30 cellular contexts compared by ENCODE assay signal in genomic region chr19:279656-280055, GRCh38. TPM values are rescaled to one million over a fixed set of nuclear protein-coding genes. Genes with fewer than 3 reads are reported as not detected.
"Had no signal": no experiment of that assay in that cellular context is flagged by ENCODE, and none has a peak within 500 bp of the region (broad histone marks: within the 10 kb centered on the region; RNA-seq: fewer than 3 reads in every experiment).

No MANE protein-coding gene starts in this region.

- H3K4me1 Mint-ChIP-seq: activated CD4-positive, alpha-beta memory T cell treated with anti-CD3 and anti-CD28 coated beads, Interleukin-2, amount 10 ng/mL, durations not matched to agents 7 days and 5 days; activated CD4-positive, alpha-beta T cell treated with anti-CD3 and anti-CD28 coated beads for 36 hours; activated CD8-positive, alpha-beta memory T cell treated with anti-CD3 and anti-CD28 coated beads, Interleukin-2, amount 10 ng/mL, durations not matched to agents 7 days and 5 days; activated naive CD8-positive, alpha-beta T cell treated with anti-CD3 and anti-CD28 coated beads, Interleukin-2, amount 10 ng/mL, durations not matched to agents 7 days and 5 days had no signal

- H3K9ac ChIP-seq: SK-N-SH had no signal

- H3K9me3 ChIP-seq: ascending aorta, body of pancreas, breast epithelium, SJSA1, SK-N-SH had no signal

- H3K27ac Mint-ChIP-seq: activated CD4-positive, alpha-beta memory T cell treated with anti-CD3 and anti-CD28 coated beads, Interleukin-2, amount 10 ng/mL, durations not matched to agents 7 days and 5 days; activated CD4-positive, alpha-beta T cell treated with anti-CD3 and anti-CD28 coated beads for 36 hours; activated CD8-positive, alpha-beta memory T cell treated with anti-CD3 and anti-CD28 coated beads, Interleukin-2, amount 10 ng/mL, durations not matched to agents 7 days and 5 days; activated naive CD8-positive, alpha-beta T cell treated with anti-CD3 and anti-CD28 coated beads, Interleukin-2, amount 10 ng/mL, durations not matched to agents 7 days and 5 days; T-helper 1 cell treated with Interleukin-12 subunit alpha and Interleukin-12 subunit beta and Interleukin-4 antibody, amounts not matched to agents 30 μg/mL and 1 μg/mL, for 36 hours; T-helper 2 cell treated with Interferon-gamma antibody and Interleukin-4, amounts not matched to agents 5 μg/mL and 100 μg/mL, for 36 hours had no signal

- H3K4me3 ChIP-seq: ascending aorta, body of pancreas, breast epithelium, SJSA1 had no signal

- FAIRE-seq: TTC549 had no signal

- H3K36me3 ChIP-seq: ascending aorta, breast epithelium, SJSA1 had no signal

- DNase-seq: activated CD4-positive, alpha-beta memory T cell treated with anti-CD3 and anti-CD28 coated beads, Interleukin-2, amount 10 ng/mL, durations not matched to agents 7 days and 5 days; activated CD4-positive, alpha-beta T cell treated with anti-CD3 and anti-CD28 coated beads for 36 hours; activated CD8-positive, alpha-beta memory T cell treated with anti-CD3 and anti-CD28 coated beads for 24 hours; activated CD8-positive, alpha-beta memory T cell treated with anti-CD3 and anti-CD28 coated beads, Interleukin-2, amount 10 ng/mL, durations not matched to agents 7 days and 5 days; activated CD8-positive, alpha-beta memory T cell treated with anti-CD3 and anti-CD28 coated beads, Interleukin-2, amount 50 U/mL, for 48 hours; activated effector memory CD4-positive, alpha-beta T cell treated with Interleukin-2 at 50 U/mL for 16 hours; activated naive CD4-positive, alpha-beta T cell treated with anti-CD3 and anti-CD28 coated beads, Interleukin-2, amount 50 U/mL, for 16 hours; activated naive CD8-positive, alpha-beta T cell treated with anti-CD3 and anti-CD28 coated beads, Interleukin-2, amount 10 ng/mL, durations not matched to agents 7 days and 5 days; activated T-cell treated with anti-CD3 and anti-CD28 coated beads, Interleukin-2, amount 50 U/mL, for 48 hours; body of pancreas; caudate nucleus; cerebellar nuclear complex; NCI-H1092 treated with DMSO at 0.1 percent for 48 hours; NCI-H1417; NCI-H146; NCI-H2029 treated with DMSO at 0.1 percent for 48 hours; NCI-H2171 treated with DMSO at 0.1 percent for 48 hours; NCI-H226; NCI-H446 treated with DMSO at 0.1 percent for 48 hours; NCI-H524 treated with DMSO at 0.1 percent for 48 hours; SHP77 treated with DMSO at 0.1 percent for 48 hours; SK-N-SH had no signal

- H3K36me3 Mint-ChIP-seq: activated CD8-positive, alpha-beta memory T cell treated with anti-CD3 and anti-CD28 coated beads, Interleukin-2, amount 10 ng/mL, durations not matched to agents 7 days and 5 days; activated naive CD8-positive, alpha-beta T cell treated with anti-CD3 and anti-CD28 coated beads, Interleukin-2, amount 10 ng/mL, durations not matched to agents 7 days and 5 days had no signal

- H3K27me3 ChIP-seq: ascending aorta, body of pancreas, breast epithelium, SJSA1 had no signal

- H3K4me1 ChIP-seq: ascending aorta, breast epithelium, SJSA1 had no signal

- ATAC-seq: activated CD4-positive, alpha-beta T cell treated with anti-CD3 and anti-CD28 coated beads for 36 hours; activated CD4-positive, CD25-positive, alpha-beta regulatory T cell treated with anti-CD3 and anti-CD28 coated beads, Interleukin-2, amount 50 U/mL, for 24 hours; activated CD8-positive, alpha-beta memory T cell treated with anti-CD3 and anti-CD28 coated beads, Interleukin-2, amount 10 ng/mL, durations not matched to agents 7 days and 5 days; body of pancreas; Panc1 had no signal

- H3K9me3 Mint-ChIP-seq: activated CD4-positive, alpha-beta memory T cell treated with anti-CD3 and anti-CD28 coated beads, Interleukin-2, amount 10 ng/mL, durations not matched to agents 7 days and 5 days; activated naive CD8-positive, alpha-beta T cell treated with anti-CD3 and anti-CD28 coated beads, Interleukin-2, amount 10 ng/mL, durations not matched to agents 7 days and 5 days; T-helper 1 cell treated with Interleukin-12 subunit alpha and Interleukin-12 subunit beta and Interleukin-4 antibody, amounts not matched to agents 30 μg/mL and 1 μg/mL, for 36 hours; T-helper 2 cell treated with Interferon-gamma antibody and Interleukin-4, amounts not matched to agents 5 μg/mL and 100 μg/mL, for 36 hours had no signal

- H3K4me2 ChIP-seq: SK-N-SH had no signal

- H3K27ac ChIP-seq: ascending aorta, body of pancreas, breast epithelium, SJSA1 had no signal

- H3K9me2 ChIP-seq: SK-N-SH had no signal

- H3K4me3 Mint-ChIP-seq: activated CD4-positive, alpha-beta memory T cell treated with anti-CD3 and anti-CD28 coated beads, Interleukin-2, amount 10 ng/mL, durations not matched to agents 7 days and 5 days; activated CD4-positive, alpha-beta T cell treated with anti-CD3 and anti-CD28 coated beads for 36 hours; activated CD8-positive, alpha-beta memory T cell treated with anti-CD3 and anti-CD28 coated beads, Interleukin-2, amount 10 ng/mL, durations not matched to agents 7 days and 5 days; activated naive CD8-positive, alpha-beta T cell treated with anti-CD3 and anti-CD28 coated beads, Interleukin-2, amount 10 ng/mL, durations not matched to agents 7 days and 5 days; T-helper 1 cell treated with Interleukin-12 subunit alpha and Interleukin-12 subunit beta and Interleukin-4 antibody, amounts not matched to agents 30 μg/mL and 1 μg/mL, for 36 hours; T-helper 2 cell treated with Interferon-gamma antibody and Interleukin-4, amounts not matched to agents 5 μg/mL and 100 μg/mL, for 36 hours had no signal

RNA-seq across cellular contexts. Expression of gene PLPP2, which starts 11.5 kb away (rescaled TPM):
- total RNA-seq: activated CD8-positive, alpha-beta memory T cell treated with anti-CD3 and anti-CD28 coated beads, Interleukin-2, amount 10 ng/mL, durations not matched to agents 7 days and 5 days; activated naive CD8-positive, alpha-beta T cell treated with anti-CD3 and anti-CD28 coated beads, Interleukin-2, amount 10 ng/mL, durations not matched to agents 7 days and 5 days had no signal
